13 cellular contexts compared by ENCODE assay signal in the genomic region with DNA sequence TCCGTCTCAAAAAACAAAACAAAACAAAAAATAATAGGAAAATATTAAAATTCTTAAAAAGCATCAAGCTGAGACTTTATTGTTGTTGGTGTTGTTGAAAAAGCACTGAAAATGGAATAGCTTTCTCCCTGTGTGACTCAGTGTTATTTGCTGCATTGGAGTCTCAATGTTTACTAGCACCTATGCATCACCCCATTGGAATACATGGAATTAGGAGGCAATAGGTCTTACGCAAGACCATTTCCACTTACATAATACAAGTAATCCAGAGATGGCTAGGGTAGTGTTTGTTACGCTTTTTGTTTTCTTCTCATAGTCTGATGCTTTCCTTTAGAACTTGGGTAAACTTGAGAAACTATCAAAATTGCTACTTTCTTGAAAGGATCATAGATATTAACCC. TPM values are rescaled to one million over a fixed set of nuclear protein-coding genes. Genes with fewer than 3 reads are reported as not detected.
A peak's percentile ranks its signal among the peaks of the same experiment; 100 is the strongest.
DNase-seq lines count a peak whose midpoint lies in the region; ATAC-seq, FAIRE-seq and TF ChIP-seq lines count a peak whose summit lies in the region.
"Had no signal": no experiment of that assay in that cellular context is flagged by ENCODE, and none has a peak within 500 bp of the region (broad histone marks: within the 10 kb centered on the region; RNA-seq: fewer than 3 reads in every experiment).

No MANE protein-coding gene starts in this region.

- no peak for TF ChIP-seq RAD21 in Ishikawa (IDR thresholded peaks at IDR 0.05; ENCODE audit: low read depth)

- H3K79me2 ChIP-seq in astrocyte (ENCODE audit: insufficient read depth, low read length) = peaks cover 8% of the 10 kb centered on the region

- H3K4me3 ChIP-seq in astrocyte (ENCODE audit: insufficient read depth, low read depth, low read length) = no peak overlapping the region
- H3K4me3 ChIP-seq: BLaER1 treated with 17β-estradiol and CSF1 and Interleukin-3, amounts not matched to agents 10 nM and 100 nM; transverse colon had no signal

- H3K27me3 Mint-ChIP-seq in astrocyte (ENCODE audit: low read depth, unreplicated experiment) (no peaks in the 10 kb centered on the region), mesothelial cell of epicardium (ENCODE audit: low read depth) (peaks cover 11% of the 10 kb centered on the region)

- no peak overlapping the region for H3K9ac ChIP-seq in astrocyte (ENCODE audit: low read length)
- H3K9ac ChIP-seq: BLaER1 treated with 17β-estradiol and CSF1 and Interleukin-3, amounts not matched to agents 10 nM and 100 nM had no signal

- FAIRE-seq in astrocyte (lab: Jason Lieb, UNC) = peak; percentile 91

- no peaks in the 10 kb centered on the region for H3K36me3 ChIP-seq in astrocyte (ENCODE audit: insufficient read depth, low read length)
- H3K36me3 ChIP-seq: BLaER1 treated with 17β-estradiol and CSF1 and Interleukin-3, amounts not matched to agents 10 nM and 100 nM; transverse colon had no signal

- H4K20me1 ChIP-seq in astrocyte (ENCODE audit: insufficient read depth, low read length) = peaks cover 24% of the 10 kb centered on the region
- H4K20me1 ChIP-seq: BLaER1 treated with 17β-estradiol and CSF1 and Interleukin-3, amounts not matched to agents 10 nM and 100 nM had no signal

- H2AFZ ChIP-seq in astrocyte (ENCODE audit: low read depth, low read length) = no peak overlapping the region

- no peak for TF ChIP-seq EP300 in Ishikawa (IDR thresholded peaks at IDR 0.05; ENCODE audit: borderline replicate concordance)

- no peak overlapping the region for H3K27ac ChIP-seq in astrocyte (ENCODE audit: low read depth, low read length)
- H3K27ac ChIP-seq: BLaER1 treated with 17β-estradiol and CSF1 and Interleukin-3, amounts not matched to agents 10 nM and 100 nM; transverse colon had no signal

- H3K4me2 ChIP-seq in astrocyte (ENCODE audit: low read length) = peak overlapping the region; percentile 10
- H3K4me2 ChIP-seq: BLaER1 treated with 17β-estradiol and CSF1 and Interleukin-3, amounts not matched to agents 10 nM and 100 nM had no signal

- peaks cover 14% of the 10 kb centered on the region for H3K4me1 ChIP-seq in astrocyte (ENCODE audit: insufficient read depth, low read length)
- H3K4me1 ChIP-seq: BLaER1 treated with 17β-estradiol and CSF1 and Interleukin-3, amounts not matched to agents 10 nM and 100 nM had no signal

- H3K27ac Mint-ChIP-seq in astrocyte (ENCODE audit: unreplicated experiment) = peak overlapping the region; percentile 55
- no peak overlapping the region for H3K27ac Mint-ChIP-seq in mesothelial cell of epicardium
- H3K27ac Mint-ChIP-seq: IgD-negative memory B cell had no signal

- H3K4me1 Mint-ChIP-seq in astrocyte (ENCODE audit: low read depth, unreplicated experiment) (peaks cover 31% of the 10 kb centered on the region), mesothelial cell of epicardium (peaks cover 40% of the 10 kb centered on the region)
- H3K4me1 Mint-ChIP-seq: IgD-negative memory B cell had no signal

- H3K9me3 Mint-ChIP-seq in astrocyte (ENCODE audit: unreplicated experiment) (no peaks in the 10 kb centered on the region), mesothelial cell of epicardium (peaks cover 3% of the 10 kb centered on the region)
- H3K9me3 Mint-ChIP-seq: IgD-negative memory B cell had no signal

- no peak for TF ChIP-seq CTCF in astrocyte (IDR thresholded peaks at IDR 0.05; ENCODE audit: insufficient read depth, low read depth, low read length)
- TF ChIP-seq CTCF in mesothelial cell of epicardium (IDR thresholded peaks at IDR 0.05; ENCODE audit: unreplicated experiment) = no peak

- no peaks in the 10 kb centered on the region for H3K9me3 ChIP-seq in astrocyte (ENCODE audit: insufficient read depth, low read depth, low read length)
- H3K9me3 ChIP-seq: transverse colon had no signal

- H3K4me3 Mint-ChIP-seq in astrocyte (ENCODE audit: unreplicated experiment) (no peak overlapping the region), mesothelial cell of epicardium (no peak overlapping the region)
- H3K4me3 Mint-ChIP-seq: IgD-negative memory B cell had no signal

- DNase-seq in AG08396 (ENCODE audit: low spot score) = peak; percentile 75
- DNase-seq in astrocyte (ENCODE audit: low read depth) = peak; percentile 91
- peak; percentile 14 for DNase-seq in kidney glomerular epithelial cell (lab: John Stamatoyannopoulos, UW)
- no peak for DNase-seq in mesothelial cell of epicardium (ENCODE audit: low spot score in 2 of 2, unreplicated experiment in 2 of 2)
- DNase-seq in KG1 (lab: John Stamatoyannopoulos, UW) = no peak
- DNase-seq: aorta, T-helper 9 cell, transverse colon had no signal

- ATAC-seq in HG03432 (IDR thresholded peaks at IDR 0.05; ENCODE audit: unreplicated experiment) (no peak), HG03108 (IDR thresholded peaks at IDR 0.05; ENCODE audit: unreplicated experiment) (no peak)

- no peaks in the 10 kb centered on the region for H3K27me3 ChIP-seq in astrocyte (ENCODE audit: insufficient read depth, low read length)
- H3K27me3 ChIP-seq: BLaER1 treated with 17β-estradiol and CSF1 and Interleukin-3, amounts not matched to agents 10 nM and 100 nM; transverse colon had no signal

- H3K36me3 Mint-ChIP-seq in astrocyte (ENCODE audit: low read depth, unreplicated experiment) (peaks cover 15% of the 10 kb centered on the region), mesothelial cell of epicardium (peaks cover 3% of the 10 kb centered on the region)
- H3K36me3 Mint-ChIP-seq: IgD-negative memory B cell had no signal

TF ChIP-seq in Ishikawa, 13 proteins besides CTCF, POLR2A, EP300 and RAD21:
- TF ChIP-seq CEBPB (IDR thresholded peaks at IDR 0.05) (peak; percentile 97), YY1 (IDR thresholded peaks at IDR 0.05; ENCODE audit: low read depth) (no peak), TEAD4 (IDR thresholded peaks at IDR 0.05) (peak; percentile 47)

RNA-seq across cellular contexts. Expression of a gene that starts 15.2 kb away (rescaled TPM):
- total RNA-seq in astrocyte (62.6 and 92.0 TPM in 2 replicates), mesothelial cell of epicardium (30.5 to 33.7 TPM (median 32.8 TPM) in 3 replicates)

RNA-seq across cellular contexts. Expression of a gene that starts 54.8 kb away (rescaled TPM):
- total RNA-seq in astrocyte (28.0 and 28.4 TPM in 2 replicates), mesothelial cell of epicardium (17.0 to 22.0 TPM (median 18.6 TPM) in 3 replicates)

Comparison
In these comparisons a context has a peak if more than half of its experiments do, and no peak if none do; other contexts are left out.
1. DNase-seq: peak in AG08396 (single experiment), astrocyte (single experiment) and kidney glomerular epithelial cell (single experiment); none in mesothelial cell of epicardium (0 of 2) and KG1 (single experiment).